Comparison of ENCODE assay signal across 8 cellular contexts in the genomic region with DNA sequence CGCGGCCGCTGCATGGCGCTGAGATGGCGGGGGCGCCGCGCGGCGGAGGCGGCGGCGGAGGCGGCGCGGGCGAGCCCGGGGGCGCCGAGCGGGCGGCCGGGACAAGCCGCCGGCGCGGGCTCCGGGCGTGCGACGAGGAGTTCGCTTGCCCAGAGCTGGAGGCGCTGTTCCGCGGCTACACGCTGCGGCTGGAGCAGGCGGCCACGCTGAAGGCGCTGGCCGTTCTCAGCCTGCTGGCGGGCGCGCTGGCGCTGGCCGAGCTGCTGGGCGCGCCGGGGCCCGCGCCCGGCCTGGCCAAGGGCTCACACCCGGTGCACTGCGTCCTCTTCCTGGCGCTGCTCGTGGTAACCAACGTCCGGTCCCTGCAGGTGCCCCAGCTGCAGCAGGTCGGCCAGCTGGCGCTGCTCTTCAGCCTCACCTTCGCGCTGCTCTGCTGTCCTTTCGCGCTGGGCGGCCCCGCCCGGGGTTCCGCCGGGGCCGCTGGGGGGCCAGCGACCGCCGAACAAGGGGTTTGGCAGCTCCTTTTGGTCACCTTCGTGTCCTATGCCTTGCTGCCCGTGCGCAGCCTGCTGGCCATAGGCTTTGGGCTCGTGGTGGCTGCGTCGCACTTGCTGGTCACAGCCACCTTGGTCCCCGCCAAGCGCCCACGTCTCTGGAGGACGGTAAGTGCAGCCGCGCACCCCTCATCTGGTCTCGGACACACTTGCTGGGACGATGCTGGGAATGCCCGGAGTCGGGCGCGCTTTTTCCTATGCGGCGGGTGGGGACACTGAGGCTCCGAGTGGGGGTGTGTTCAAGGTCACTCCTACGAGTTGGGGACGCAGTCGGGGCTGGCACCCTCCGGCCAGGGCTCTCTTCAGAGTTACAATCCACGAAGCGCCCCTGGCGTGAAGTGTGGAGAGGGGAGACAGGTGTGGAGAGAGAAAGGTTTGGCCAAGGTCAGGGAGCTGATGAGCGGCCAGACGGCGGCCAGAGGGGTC. TPM values are rescaled to one million over a fixed set of nuclear protein-coding genes. Genes with fewer than 3 reads are reported as not detected.
DNase-seq lines count a peak whose midpoint lies in the region; ATAC-seq and TF ChIP-seq lines count a peak whose summit lies in the region.

No MANE protein-coding gene starts in this region.

- H3K4me3 ChIP-seq in choroid plexus epithelial cell (ENCODE audit: low read depth, low read length) (peak overlapping the region; percentile 37), vagina (peak overlapping the region; percentile 53 to 54)

- H3K4me1 ChIP-seq in vagina = peaks cover 19% of the 10 kb centered on the region

- intact Hi-C loops in vagina (cut with DNase I) = no loop called here

- no peaks in the 10 kb centered on the region for H3K9me3 ChIP-seq in vagina

- no peaks in the 10 kb centered on the region for H3K27me3 ChIP-seq in vagina

- in situ Hi-C loops in GM13976 (cut with MboI; ENCODE audit: low sequenced_read_pairs, unreplicated experiment) = no loop called here

- no peak for TF ChIP-seq POLR2A in vagina (IDR thresholded peaks at IDR 0.05)

- DNase-seq in AG08396 (ENCODE audit: low spot score) = peak; percentile 84
- peak; percentile 78 for DNase-seq in GM13976 (ENCODE audit: low spot score)
- DNase-seq in NCI-H146 (lab: John Stamatoyannopoulos, UW) = peak; percentile 82
- DNase-seq in choroid plexus epithelial cell (ENCODE audit: low read depth) = peak; percentile 59
- no peak for DNase-seq in left lobe of liver (ENCODE audit: low spot score)
- DNase-seq in vagina (ENCODE audit: extremely low spot score in 2 of 2) = no peak
- DNase-seq in NCI-H446 (lab: John Stamatoyannopoulos, UW) = no peak

- peak; percentile 90 for ATAC-seq in left lobe of liver
- ATAC-seq in HG03095 (IDR thresholded peaks at IDR 0.05; ENCODE audit: unreplicated experiment) = no peak

- TF ChIP-seq CTCF in GM13976 (IDR thresholded peaks at IDR 0.05; ENCODE audit: borderline replicate concordance, control extremely low read depth, extremely low read depth, insufficient read depth, missing control alignments) (no peak), choroid plexus epithelial cell (conservative IDR thresholded peaks at IDR 0.05; ENCODE audit: low read depth, low read length) (peak; percentile 38), vagina (IDR thresholded peaks at IDR 0.05) (no peak)

- no peaks in the 10 kb centered on the region for H3K36me3 ChIP-seq in vagina

- no peak overlapping the region for H3K27ac ChIP-seq in vagina

RNA-seq across cellular contexts. Expression of a gene that starts 0.6 kb away (rescaled TPM):
- total RNA-seq in left lobe of liver (12.8 TPM), vagina (2.5 TPM)

Comparison
In these comparisons a context has a peak if more than half of its experiments do, and no peak if none do; other contexts are left out.
1. DNase-seq: peak in AG08396 (single experiment), GM13976 (single experiment), NCI-H146 (single experiment) and choroid plexus epithelial cell (single experiment); none in left lobe of liver (single experiment), vagina (0 of 2) and NCI-H446 (0 of 2).